ENCODE assay signal across 1 cellular context in genomic region chr22:45925811-45926351, GRCh38.
A peak's percentile ranks its signal among the peaks of the same experiment; 100 is the strongest.
TF ChIP-seq lines count a peak whose summit lies in the region.

No MANE protein-coding gene starts in this region.

TF ChIP-seq in A549, 52 proteins besides CTCF, POLR2A, EP300 and RAD21 (continued from another document):
- no peak for TF ChIP-seq HOXA7 (CRISPR knock-in tag; IDR thresholded peaks at IDR 0.05)
- no peak for TF ChIP-seq RNF2 (IDR thresholded peaks at IDR 0.05; ENCODE audit: borderline replicate concordance, low read depth)
- no peak for TF ChIP-seq KDM5A (IDR thresholded peaks at IDR 0.05)
- TF ChIP-seq PHF8 (IDR thresholded peaks at IDR 0.05; ENCODE audit: borderline replicate concordance, low read depth), result no peak
- no peak for TF ChIP-seq NPAS2 (CRISPR knock-in tag; IDR thresholded peaks at IDR 0.05; ENCODE audit: borderline replicate concordance)
- no peak for TF ChIP-seq CBX8 (IDR thresholded peaks at IDR 0.05)
- TF ChIP-seq JUNB (IDR thresholded peaks at IDR 0.05), result no peak
- no peak for TF ChIP-seq ZFP36 (IDR thresholded peaks at IDR 0.05; ENCODE audit: borderline replicate concordance, partially characterized antibody)
- TF ChIP-seq HDAC2 (IDR thresholded peaks at IDR 0.05), result no peak
- TF ChIP-seq SMC3 (IDR thresholded peaks at IDR 0.05), result no peak
- no peak for TF ChIP-seq CBX2 (IDR thresholded peaks at IDR 0.05; ENCODE audit: borderline replicate concordance, low read depth)
- no peak for TF ChIP-seq CHD2 (IDR thresholded peaks at IDR 0.05; ENCODE audit: low read length, partially characterized antibody)
- TF ChIP-seq, protein P1, sequence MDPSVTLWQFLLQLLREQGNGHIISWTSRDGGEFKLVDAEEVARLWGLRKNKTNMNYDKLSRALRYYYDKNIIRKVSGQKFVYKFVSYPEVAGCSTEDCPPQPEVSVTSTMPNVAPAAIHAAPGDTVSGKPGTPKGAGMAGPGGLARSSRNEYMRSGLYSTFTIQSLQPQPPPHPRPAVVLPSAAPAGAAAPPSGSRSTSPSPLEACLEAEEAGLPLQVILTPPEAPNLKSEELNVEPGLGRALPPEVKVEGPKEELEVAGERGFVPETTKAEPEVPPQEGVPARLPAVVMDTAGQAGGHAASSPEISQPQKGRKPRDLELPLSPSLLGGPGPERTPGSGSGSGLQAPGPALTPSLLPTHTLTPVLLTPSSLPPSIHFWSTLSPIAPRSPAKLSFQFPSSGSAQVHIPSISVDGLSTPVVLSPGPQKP (IDR thresholded peaks at IDR 0.05; ENCODE audit: low read depth, low read length), result no peak
- TF ChIP-seq RFX5 (IDR thresholded peaks at IDR 0.05), result no peak
- TF ChIP-seq FOSL2 (IDR thresholded peaks at IDR 0.05), result no peak
- peak; percentile 26; the same call in 1 of the 2 replicates for TF ChIP-seq FOSL2 (CRISPR knock-in tag; IDR thresholded peaks at IDR 0.05)
- no peak for TF ChIP-seq CEBPB (IDR thresholded peaks at IDR 0.05)
- TF ChIP-seq MAFK (IDR thresholded peaks at IDR 0.05; ENCODE audit: partially characterized antibody), result no peak
- no peak for TF ChIP-seq FOSB (CRISPR knock-in tag; IDR thresholded peaks at IDR 0.05)
- TF ChIP-seq EHF (CRISPR knock-in tag; IDR thresholded peaks at IDR 0.05), result no peak
- TF ChIP-seq GATA3 (IDR thresholded peaks at IDR 0.05; ENCODE audit: borderline replicate concordance), result no peak
- no peak for TF ChIP-seq RCOR1 (IDR thresholded peaks at IDR 0.05; ENCODE audit: low read depth, low read length)
- no peak; the same call in 1 of the 2 replicates for TF ChIP-seq RARB (CRISPR knock-in tag; IDR thresholded peaks at IDR 0.05)
- TF ChIP-seq NFE2L2 (conservative IDR thresholded peaks at IDR 0.05; ENCODE audit: low read length), result no peak
- no peak for TF ChIP-seq HES2 (IDR thresholded peaks at IDR 0.05)
- TF ChIP-seq, protein P2, sequence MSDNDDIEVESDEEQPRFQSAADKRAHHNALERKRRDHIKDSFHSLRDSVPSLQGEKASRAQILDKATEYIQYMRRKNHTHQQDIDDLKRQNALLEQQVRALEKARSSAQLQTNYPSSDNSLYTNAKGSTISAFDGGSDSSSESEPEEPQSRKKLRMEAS (IDR thresholded peaks at IDR 0.05), result peak; percentile 83
- 0 out of 2 replicates have a peak, but pooled peaks have one; percentile 55 for TF ChIP-seq MYC (IDR thresholded peaks at IDR 0.05; ENCODE audit: borderline replicate concordance, low read length)
- no peak for TF ChIP-seq FOXS1 (CRISPR knock-in tag; IDR thresholded peaks at IDR 0.05)
- no peak for TF ChIP-seq ZC3H11A (IDR thresholded peaks at IDR 0.05)
- TF ChIP-seq, protein P3, sequence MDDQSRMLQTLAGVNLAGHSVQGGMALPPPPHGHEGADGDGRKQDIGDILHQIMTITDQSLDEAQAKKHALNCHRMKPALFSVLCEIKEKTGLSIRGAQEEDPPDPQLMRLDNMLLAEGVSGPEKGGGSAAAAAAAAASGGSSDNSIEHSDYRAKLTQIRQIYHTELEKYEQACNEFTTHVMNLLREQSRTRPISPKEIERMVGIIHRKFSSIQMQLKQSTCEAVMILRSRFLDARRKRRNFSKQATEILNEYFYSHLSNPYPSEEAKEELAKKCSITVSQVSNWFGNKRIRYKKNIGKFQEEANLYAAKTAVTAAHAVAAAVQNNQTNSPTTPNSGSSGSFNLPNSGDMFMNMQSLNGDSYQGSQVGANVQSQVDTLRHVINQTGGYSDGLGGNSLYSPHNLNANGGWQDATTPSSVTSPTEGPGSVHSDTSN (IDR thresholded peaks at IDR 0.05), result no peak
- no peak for TF ChIP-seq POLR2AphosphoS2 (conservative IDR thresholded peaks at IDR 0.05; ENCODE audit: low read length)
- no peak for TF ChIP-seq ZNF302 (CRISPR knock-in tag; IDR thresholded peaks at IDR 0.05)
- TF ChIP-seq SREBF2 (IDR thresholded peaks at IDR 0.05), result no peak
- TF ChIP-seq ESRRA (IDR thresholded peaks at IDR 0.05; ENCODE audit: borderline replicate concordance, low read length), result no peak
- TF ChIP-seq HEYL (CRISPR knock-in tag; IDR thresholded peaks at IDR 0.05), result no peak
- TF ChIP-seq, protein P4, sequence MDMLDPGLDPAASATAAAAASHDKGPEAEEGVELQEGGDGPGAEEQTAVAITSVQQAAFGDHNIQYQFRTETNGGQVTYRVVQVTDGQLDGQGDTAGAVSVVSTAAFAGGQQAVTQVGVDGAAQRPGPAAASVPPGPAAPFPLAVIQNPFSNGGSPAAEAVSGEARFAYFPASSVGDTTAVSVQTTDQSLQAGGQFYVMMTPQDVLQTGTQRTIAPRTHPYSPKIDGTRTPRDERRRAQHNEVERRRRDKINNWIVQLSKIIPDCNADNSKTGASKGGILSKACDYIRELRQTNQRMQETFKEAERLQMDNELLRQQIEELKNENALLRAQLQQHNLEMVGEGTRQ (IDR thresholded peaks at IDR 0.05), result 0 out of 2 replicates have a peak, but pooled peaks have one; percentile 12
- TF ChIP-seq BCL3 (IDR thresholded peaks at IDR 0.05), result no peak
- TF ChIP-seq CHD4 (IDR thresholded peaks at IDR 0.05; ENCODE audit: borderline replicate concordance), result no peak
- no peak for TF ChIP-seq EHMT2 (IDR thresholded peaks at IDR 0.05; ENCODE audit: low read depth)
- no peak for TF ChIP-seq JUN (IDR thresholded peaks at IDR 0.05)
- 0 out of 2 replicates have a peak, but pooled peaks have one; percentile 50 for TF ChIP-seq HOXB13 (CRISPR knock-in tag; IDR thresholded peaks at IDR 0.05; ENCODE audit: low read depth)
- TF ChIP-seq, protein P5, sequence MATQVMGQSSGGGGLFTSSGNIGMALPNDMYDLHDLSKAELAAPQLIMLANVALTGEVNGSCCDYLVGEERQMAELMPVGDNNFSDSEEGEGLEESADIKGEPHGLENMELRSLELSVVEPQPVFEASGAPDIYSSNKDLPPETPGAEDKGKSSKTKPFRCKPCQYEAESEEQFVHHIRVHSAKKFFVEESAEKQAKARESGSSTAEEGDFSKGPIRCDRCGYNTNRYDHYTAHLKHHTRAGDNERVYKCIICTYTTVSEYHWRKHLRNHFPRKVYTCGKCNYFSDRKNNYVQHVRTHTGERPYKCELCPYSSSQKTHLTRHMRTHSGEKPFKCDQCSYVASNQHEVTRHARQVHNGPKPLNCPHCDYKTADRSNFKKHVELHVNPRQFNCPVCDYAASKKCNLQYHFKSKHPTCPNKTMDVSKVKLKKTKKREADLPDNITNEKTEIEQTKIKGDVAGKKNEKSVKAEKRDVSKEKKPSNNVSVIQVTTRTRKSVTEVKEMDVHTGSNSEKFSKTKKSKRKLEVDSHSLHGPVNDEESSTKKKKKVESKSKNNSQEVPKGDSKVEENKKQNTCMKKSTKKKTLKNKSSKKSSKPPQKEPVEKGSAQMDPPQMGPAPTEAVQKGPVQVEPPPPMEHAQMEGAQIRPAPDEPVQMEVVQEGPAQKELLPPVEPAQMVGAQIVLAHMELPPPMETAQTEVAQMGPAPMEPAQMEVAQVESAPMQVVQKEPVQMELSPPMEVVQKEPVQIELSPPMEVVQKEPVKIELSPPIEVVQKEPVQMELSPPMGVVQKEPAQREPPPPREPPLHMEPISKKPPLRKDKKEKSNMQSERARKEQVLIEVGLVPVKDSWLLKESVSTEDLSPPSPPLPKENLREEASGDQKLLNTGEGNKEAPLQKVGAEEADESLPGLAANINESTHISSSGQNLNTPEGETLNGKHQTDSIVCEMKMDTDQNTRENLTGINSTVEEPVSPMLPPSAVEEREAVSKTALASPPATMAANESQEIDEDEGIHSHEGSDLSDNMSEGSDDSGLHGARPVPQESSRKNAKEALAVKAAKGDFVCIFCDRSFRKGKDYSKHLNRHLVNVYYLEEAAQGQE (IDR thresholded peaks at IDR 0.05), result no peak
- TF ChIP-seq ZSCAN20 (CRISPR knock-in tag; IDR thresholded peaks at IDR 0.05), result no peak
